Comparison of ENCODE assay signal across 8 cellular contexts in the genomic region with DNA sequence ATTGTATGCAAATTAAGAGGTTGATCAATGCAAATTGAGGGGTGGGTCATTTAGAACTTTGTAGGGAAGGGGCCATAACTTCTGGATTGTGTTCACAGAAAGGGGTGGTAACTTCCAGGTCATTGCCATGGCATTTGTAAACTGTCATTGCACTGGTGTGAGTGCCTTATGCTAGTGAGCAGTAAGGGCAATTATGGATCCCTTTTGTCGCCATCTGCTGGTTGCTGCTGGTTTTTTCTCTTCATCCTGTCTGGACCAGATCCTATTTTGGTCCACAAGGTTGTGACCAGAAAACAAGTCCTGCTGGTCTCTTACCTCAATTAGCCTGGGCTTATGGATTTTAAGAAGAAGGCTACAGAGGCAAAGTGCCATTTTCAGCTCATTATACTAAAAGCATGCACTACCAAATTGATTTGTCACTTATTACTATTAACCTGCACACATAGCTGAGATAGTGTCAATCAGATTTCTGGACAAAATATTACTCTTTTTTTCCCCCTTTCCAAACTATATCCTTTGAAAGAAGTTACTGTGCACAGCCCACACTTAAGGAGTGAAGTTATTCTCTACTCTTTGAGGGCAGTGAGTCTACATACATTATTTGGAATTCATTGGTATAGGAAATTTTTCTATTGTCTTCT.
A peak's percentile ranks its signal among the peaks of the same experiment; 100 is the strongest.
DNase-seq lines count a peak whose midpoint lies in the region; ATAC-seq and TF ChIP-seq lines count a peak whose summit lies in the region.

No MANE protein-coding gene starts in this region.

- TF ChIP-seq POLR2A in uterus (IDR thresholded peaks at IDR 0.05) = no peak

- H3K36me3 ChIP-seq in NT2/D1 (ENCODE audit: insufficient read depth, insufficient read length, low read length) = no peaks in the 10 kb centered on the region
- no peaks in the 10 kb centered on the region for H3K36me3 ChIP-seq in neutrophil
- no peaks in the 10 kb centered on the region for H3K36me3 ChIP-seq in uterus

- peak; percentile 80 for TF ChIP-seq CTCF in fibroblast of mammary gland (conservative IDR thresholded peaks at IDR 0.05; ENCODE audit: control insufficient read depth, insufficient read depth, low read depth, low read length)
- peak; percentile 37 for TF ChIP-seq CTCF in neutrophil (IDR thresholded peaks at IDR 0.05)
- TF ChIP-seq CTCF in uterus (IDR thresholded peaks at IDR 0.05) = peak; percentile 33 to 50 (median 42)

- no peaks in the 10 kb centered on the region for H3K27me3 ChIP-seq in NT2/D1 (ENCODE audit: insufficient read depth, insufficient read length)
- H3K27me3 ChIP-seq in neutrophil = no peaks in the 10 kb centered on the region
- H3K27me3 ChIP-seq in uterus = no peaks in the 10 kb centered on the region

- H3K27ac ChIP-seq in neutrophil = no peak overlapping the region
- no peak overlapping the region for H3K27ac ChIP-seq in uterus

- H3K4me1 ChIP-seq in NT2/D1 (ENCODE audit: insufficient read depth, insufficient read length) (no peaks in the 10 kb centered on the region), neutrophil (ENCODE audit: control insufficient read depth in 1 of 2, insufficient read depth in 1 of 2, low read depth in 1 of 2, low read length in 1 of 2) (no peaks in the 10 kb centered on the region), uterus (no peaks in the 10 kb centered on the region)

- no peak overlapping the region for H3K9ac ChIP-seq in NT2/D1 (ENCODE audit: insufficient read length, low read depth)

- peak; percentile 90 for ATAC-seq in GM19397 (IDR thresholded peaks at IDR 0.05; ENCODE audit: unreplicated experiment)
- ATAC-seq in HG03439 (IDR thresholded peaks at IDR 0.05; ENCODE audit: unreplicated experiment) = peak; percentile 86

- DNase-seq in COR-L47 (lab: John Stamatoyannopoulos, UW) (peak; percentile 24), NT2/D1 (ENCODE audit: low read depth, low spot score) (peak; percentile 42), activated T-cell treated with anti-CD3 and anti-CD28 coated beads for 1 hour (ENCODE audit: low read depth) (peak; percentile 41), fibroblast of mammary gland (ENCODE audit: low read depth) (peak; percentile 63), uterus (peak; percentile 40 to 47)

- no peaks in the 10 kb centered on the region for H3K9me3 ChIP-seq in NT2/D1 (ENCODE audit: insufficient read depth, low read length)
- no peaks in the 10 kb centered on the region for H3K9me3 ChIP-seq in neutrophil
- no peaks in the 10 kb centered on the region for H3K9me3 ChIP-seq in uterus

- no peak overlapping the region for H3K4me3 ChIP-seq in NT2/D1 (ENCODE audit: insufficient read length, low read depth)
- H3K4me3 ChIP-seq in fibroblast of mammary gland (ENCODE audit: control insufficient read depth, low read depth, low read length) = no peak overlapping the region
- H3K4me3 ChIP-seq in neutrophil (ENCODE audit: low read depth in 1 of 2, low read length in 1 of 2) = no peak overlapping the region
- no peak overlapping the region for H3K4me3 ChIP-seq in uterus

- intact Hi-C loops in uterus (cut with DNase I; ENCODE audit: low total_unique reads) = no loop called here
